ENCODE assay signal across 19 cellular contexts in genomic region chr3:146547235-146547835, GRCh38. TPM values are rescaled to one million over a fixed set of nuclear protein-coding genes. Genes with fewer than 3 reads are reported as not detected.
DNase-seq lines count a peak whose midpoint lies in the region; ATAC-seq, FAIRE-seq and TF ChIP-seq lines count a peak whose summit lies in the region.
"Had no signal": no experiment of that assay in that cellular context is flagged by ENCODE, and none has a peak within 500 bp of the region (broad histone marks: within the 10 kb centered on the region; RNA-seq: fewer than 3 reads in every experiment).

No MANE protein-coding gene starts in this region.

- peaks cover 22% of the 10 kb centered on the region for H3K79me2 ChIP-seq in HepG2 (ENCODE audit: insufficient read depth, low read length)

- peak overlapping the region; percentile 19 for H3K27ac Mint-ChIP-seq in T-helper 2 cell treated with Interferon-gamma antibody and Interleukin-4, amounts not matched to agents 5 μg/mL and 100 μg/mL, for 36 hours
- H3K27ac Mint-ChIP-seq in activated T-helper 1 cell treated with anti-CD3 and anti-CD28 coated beads, Interleukin-12 subunit alpha, Interleukin-12 subunit beta, Interleukin-2, Interleukin-4 antibody, amounts not matched to agents 30 ng/mL and 10 ng/mL and 1 ng/mL, durations not matched to agents 14 hours and 24 hours and 36 hours: peak overlapping the region; percentile 85

- H3K4me1 ChIP-seq in HepG2 (ENCODE audit: insufficient read depth, low read length): peaks cover 39% of the 10 kb centered on the region
- H3K4me1 ChIP-seq in right lobe of liver: peaks cover 0 to 14% (median 0%) of the 10 kb centered on the region in 4 donors

- H3K4me3 ChIP-seq in HepG2 (replicated peaks in 1 of 3; ENCODE audit: insufficient read depth in 1 of 3, low read depth in 2 of 3, low read length in 3 of 3): no peak overlapping the region
- H3K4me3 ChIP-seq in right lobe of liver: no peak overlapping the region
- H3K4me3 ChIP-seq: BLaER1 treated with 17β-estradiol and CSF1 and Interleukin-3, amounts not matched to agents 10 nM and 100 nM had no signal

- DNase-seq in T-helper 2 cell treated with Interferon-gamma antibody and Interleukin-4, amounts not matched to agents 5 μg/mL and 100 μg/mL, for 36 hours (ENCODE audit: low spot score): no peak
- DNase-seq in T-helper 2 cell (no peak), HepG2 (ENCODE audit: low spot score) (no peak), right lobe of liver (no peak), COLO829 (ENCODE audit: low spot score) (no peak), NCI-H2029 (lab: John Stamatoyannopoulos, UW) (no peak)
- DNase-seq in activated T-helper 1 cell treated with anti-CD3 and anti-CD28 coated beads, Interleukin-12 subunit alpha, Interleukin-12 subunit beta, Interleukin-2, Interleukin-4 antibody, amounts not matched to agents 30 ng/mL and 10 ng/mL and 1 ng/mL, durations not matched to agents 14 hours and 24 hours and 36 hours (ENCODE audit: low spot score): no peak
- DNase-seq: 8988T, DMS153, MV-4-11, NCI-H1417 treated with DMSO at 0.1 percent for 48 hours, NCI-H2029 treated with DMSO at 0.1 percent for 48 hours, NCI-H510A treated with DMSO at 0.1 percent for 48 hours, SHP77 had no signal

- in situ Hi-C loops in HepG2 (cut with HindIII; ENCODE audit: extremely low pct_ligation_motif_present, low pct_unique_long_range_greater_than_20kb): no loop called here

- H3K4me3 Mint-ChIP-seq in T-helper 2 cell treated with Interferon-gamma antibody and Interleukin-4, amounts not matched to agents 5 μg/mL and 100 μg/mL, for 36 hours: no peak overlapping the region
- peak overlapping the region; percentile 64 for H3K4me3 Mint-ChIP-seq in activated T-helper 1 cell treated with anti-CD3 and anti-CD28 coated beads, Interleukin-12 subunit alpha, Interleukin-12 subunit beta, Interleukin-2, Interleukin-4 antibody, amounts not matched to agents 30 ng/mL and 10 ng/mL and 1 ng/mL, durations not matched to agents 14 hours and 24 hours and 36 hours

- CTCF ChIA-PET in HepG2 (lab: Yijun Ruan, JAX; ENCODE audit: low intra/inter-chr PET ratio, low total read pairs): no interaction called here

- H3K9me3 ChIP-seq in HepG2 (ENCODE audit: low read length): no peaks in the 10 kb centered on the region
- H3K9me3 ChIP-seq in right lobe of liver: no peaks in the 10 kb centered on the region
- H3K9me3 ChIP-seq: BLaER1 treated with 17β-estradiol and CSF1 and Interleukin-3, amounts not matched to agents 10 nM and 100 nM had no signal

- no peaks in the 10 kb centered on the region for H4K20me1 ChIP-seq in HepG2 (ENCODE audit: insufficient read depth, low read length)
- H4K20me1 ChIP-seq: BLaER1 treated with 17β-estradiol and CSF1 and Interleukin-3, amounts not matched to agents 10 nM and 100 nM had no signal

- TF ChIP-seq RAD21 in HepG2 (CRISPR knock-in tag; IDR thresholded peaks at IDR 0.05): no peak

- H3K36me3 ChIP-seq in HepG2 (replicated peaks in 1 of 2; ENCODE audit: control insufficient read depth in 1 of 2, insufficient read depth in 2 of 2, low read length in 2 of 2): no peaks in the 10 kb centered on the region
- no peaks in the 10 kb centered on the region for H3K36me3 ChIP-seq in right lobe of liver

- ATAC-seq in HepG2 (no peak), right lobe of liver (no peak), HG03095 (IDR thresholded peaks at IDR 0.05; ENCODE audit: unreplicated experiment) (no peak)

- H3K27ac ChIP-seq in HepG2 (ENCODE audit: extremely low read length, insufficient read depth, low read length): no peak overlapping the region
- H3K27ac ChIP-seq in right lobe of liver: no peak overlapping the region
- H3K27ac ChIP-seq: BLaER1 treated with 17β-estradiol and CSF1 and Interleukin-3, amounts not matched to agents 10 nM and 100 nM had no signal

- H3K27me3 ChIP-seq in HepG2 (ENCODE audit: control insufficient read depth in 1 of 2, insufficient read depth in 2 of 2, low read length in 2 of 2) (no peaks in the 10 kb centered on the region), right lobe of liver (no peaks in the 10 kb centered on the region)
- H3K27me3 ChIP-seq: BLaER1 treated with 17β-estradiol and CSF1 and Interleukin-3, amounts not matched to agents 10 nM and 100 nM had no signal

- H3K9me3 Mint-ChIP-seq in T-helper 2 cell treated with Interferon-gamma antibody and Interleukin-4, amounts not matched to agents 5 μg/mL and 100 μg/mL, for 36 hours: no peaks in the 10 kb centered on the region
- H3K9me3 Mint-ChIP-seq in activated T-helper 1 cell treated with anti-CD3 and anti-CD28 coated beads, Interleukin-12 subunit alpha, Interleukin-12 subunit beta, Interleukin-2, Interleukin-4 antibody, amounts not matched to agents 30 ng/mL and 10 ng/mL and 1 ng/mL, durations not matched to agents 14 hours and 24 hours and 36 hours: no peaks in the 10 kb centered on the region

- no peak for TF ChIP-seq EP300 in HepG2 (IDR thresholded peaks at IDR 0.05; ENCODE audit: low read depth in 2 of 2, low read length in 2 of 2)
- no peak for TF ChIP-seq EP300 in HepG2 (CRISPR knock-in tag; IDR thresholded peaks at IDR 0.05; ENCODE audit: borderline replicate concordance)

- no peak overlapping the region for H2AFZ ChIP-seq in HepG2 (ENCODE audit: low read length)

- no peaks in the 10 kb centered on the region for H3K27me3 Mint-ChIP-seq in T-helper 2 cell treated with Interferon-gamma antibody and Interleukin-4, amounts not matched to agents 5 μg/mL and 100 μg/mL, for 36 hours (ENCODE audit: low read depth)
- no peaks in the 10 kb centered on the region for H3K27me3 Mint-ChIP-seq in activated T-helper 1 cell treated with anti-CD3 and anti-CD28 coated beads, Interleukin-12 subunit alpha, Interleukin-12 subunit beta, Interleukin-2, Interleukin-4 antibody, amounts not matched to agents 30 ng/mL and 10 ng/mL and 1 ng/mL, durations not matched to agents 14 hours and 24 hours and 36 hours (ENCODE audit: insufficient read depth)

- peaks cover 45% of the 10 kb centered on the region for H3K4me1 Mint-ChIP-seq in T-helper 2 cell treated with Interferon-gamma antibody and Interleukin-4, amounts not matched to agents 5 μg/mL and 100 μg/mL, for 36 hours (ENCODE audit: low read depth)
- H3K4me1 Mint-ChIP-seq in activated T-helper 1 cell treated with anti-CD3 and anti-CD28 coated beads, Interleukin-12 subunit alpha, Interleukin-12 subunit beta, Interleukin-2, Interleukin-4 antibody, amounts not matched to agents 30 ng/mL and 10 ng/mL and 1 ng/mL, durations not matched to agents 14 hours and 24 hours and 36 hours (ENCODE audit: low read depth): peaks cover 70% of the 10 kb centered on the region

- peaks cover 3% of the 10 kb centered on the region for H3K36me3 Mint-ChIP-seq in T-helper 2 cell treated with Interferon-gamma antibody and Interleukin-4, amounts not matched to agents 5 μg/mL and 100 μg/mL, for 36 hours (ENCODE audit: low read depth)
- H3K36me3 Mint-ChIP-seq in activated T-helper 1 cell treated with anti-CD3 and anti-CD28 coated beads, Interleukin-12 subunit alpha, Interleukin-12 subunit beta, Interleukin-2, Interleukin-4 antibody, amounts not matched to agents 30 ng/mL and 10 ng/mL and 1 ng/mL, durations not matched to agents 14 hours and 24 hours and 36 hours (ENCODE audit: low read depth): peaks cover 8% of the 10 kb centered on the region

- TF ChIP-seq CTCF in HepG2 (CRISPR knock-in tag; IDR thresholded peaks at IDR 0.05) (no peak), right lobe of liver (IDR thresholded peaks at IDR 0.05) (no peak)

- intact Hi-C loops in HepG2 (cut with micrococcal nuclease; ENCODE audit: unreplicated experiment): no loop called here
- intact Hi-C loops in right lobe of liver (cut with DNase I): no loop called here
- intact Hi-C loops in activated T-helper 1 cell treated with anti-CD3 and anti-CD28 coated beads, Interleukin-12 subunit alpha, Interleukin-12 subunit beta, Interleukin-2, Interleukin-4 antibody, amounts not matched to agents 30 ng/mL and 10 ng/mL and 1 ng/mL, durations not matched to agents 14 hours and 24 hours and 36 hours (cut with micrococcal nuclease): no loop called here

- no peak overlapping the region for H3K4me2 ChIP-seq in HepG2 (ENCODE audit: low read depth, low read length)

- FAIRE-seq in HepG2 (lab: Jason Lieb, UNC): no peak
- FAIRE-seq: H1, RCC 7860 had no signal

- BruUV-seq in HepG2 (replicated peaks; lab: Mats Ljungman, UMichigan): no TSS peak

- H3K9ac ChIP-seq in HepG2 (ENCODE audit: insufficient read depth, low read depth, low read length): no peak overlapping the region
- H3K9ac ChIP-seq: BLaER1 treated with 17β-estradiol and CSF1 and Interleukin-3, amounts not matched to agents 10 nM and 100 nM had no signal

- POLR2A ChIA-PET in HepG2 (lab: Yijun Ruan, JAX): no interaction called here

- TF ChIP-seq POLR2A in HepG2 (IDR thresholded peaks at IDR 0.05; ENCODE audit: insufficient read depth in 1 of 2, low read depth in 2 of 2, low read length in 2 of 2) (no peak), right lobe of liver (IDR thresholded peaks at IDR 0.05) (no peak)

RNA-seq across cellular contexts. Expression of gene PLSCR1, which starts 2.9 kb away (rescaled TPM):
- total RNA-seq in HepG2 (2016; rRNA removed; fragmentation: Illumina TruSeq; extraction: Trizol) (34.1 and 44.3 TPM in 2 replicates), right lobe of liver (10 to 100 TPM; 15.1 to 83.8 (median 44.9) TPM)
- total RNA-seq in HepG2 (2016; cell fraction: cytosol; rRNA removed; fragmentation: Illumina TruSeq; extraction: Trizol; ENCODE audit: low read depth): 8.3 and 8.7 TPM in 2 replicates
- total RNA-seq in HepG2 (2016; cell fraction: insoluble cytoplasmic fraction; rRNA removed; fragmentation: Illumina TruSeq; extraction: Trizol): 31.6 and 41.7 TPM in 2 replicates
- 13.6 and 15.2 TPM in 2 replicates for total RNA-seq in HepG2 (2016; cell fraction: membrane; rRNA removed; fragmentation: Illumina TruSeq; extraction: Trizol)
- total RNA-seq in HepG2 (2016; cell fraction: nucleus; rRNA removed; fragmentation: Illumina TruSeq; extraction: Trizol): 28.8 and 32.0 TPM in 2 replicates
- polyA plus RNA-seq in HepG2 (2011; rRNA removed): 25.0 and 33.8 TPM in 2 replicates
- 27.9 and 28.3 TPM in 2 replicates for polyA plus RNA-seq in HepG2 (2011; cell fraction: cytosol; rRNA removed)
- 27.5 and 28.3 TPM in 2 replicates for polyA plus RNA-seq in HepG2 (2011; cell fraction: nucleus; rRNA removed)
- polyA plus RNA-seq in HepG2 (2012): 28.5 and 29.8 TPM in 2 replicates
- 3.7 and 4.0 TPM in 2 replicates for polyA plus RNA-seq in HepG2 (2016; cell fraction: cytosol; fragmentation: Illumina TruSeq; extraction: Trizol; ENCODE audit: low read depth)
- polyA plus RNA-seq in HepG2 (2016; cell fraction: insoluble cytoplasmic fraction; fragmentation: Illumina TruSeq; extraction: Trizol; ENCODE audit: low read depth): 43.4 and 44.5 TPM in 2 replicates
- 7.9 and 8.7 TPM in 2 replicates for polyA plus RNA-seq in HepG2 (2016; cell fraction: membrane; fragmentation: Illumina TruSeq; extraction: Trizol; ENCODE audit: low read depth)
- 26.5 and 28.3 TPM in 2 replicates for polyA plus RNA-seq in HepG2 (2016; cell fraction: nucleus; fragmentation: Illumina TruSeq; extraction: Trizol; ENCODE audit: insufficient read depth, low read depth)
- polyA minus RNA-seq in HepG2 (2011; rRNA and poly(A)+ RNA removed; ENCODE audit: low replicate concordance): 19.7 and 37.7 TPM in 2 replicates
- polyA minus RNA-seq in HepG2 (2011; cell fraction: cytosol; rRNA and poly(A)+ RNA removed): 18.0 and 20.0 TPM in 2 replicates
- 134 and 140 TPM in 2 replicates for polyA minus RNA-seq in HepG2 (2011; cell fraction: nucleus; rRNA and poly(A)+ RNA removed)
- total RNA-seq in activated T-helper 1 cell treated with anti-CD3 and anti-CD28 coated beads, Interleukin-12 subunit alpha, Interleukin-12 subunit beta, Interleukin-2, Interleukin-4 antibody, amounts not matched to agents 30 ng/mL and 10 ng/mL and 1 ng/mL, durations not matched to agents 14 hours and 24 hours and 36 hours: 98.9 and 101 TPM in 2 replicates

RNA-seq across cellular contexts. Expression of gene PLSCR5, which starts 57.8 kb away (rescaled TPM):
- total RNA-seq in HepG2 (2016; rRNA removed; fragmentation: Illumina TruSeq; extraction: Trizol): not detected in 2 replicates
- not detected in 2 replicates for total RNA-seq in HepG2 (2016; cell fraction: cytosol; rRNA removed; fragmentation: Illumina TruSeq; extraction: Trizol; ENCODE audit: low read depth)
- total RNA-seq in HepG2 (2016; cell fraction: insoluble cytoplasmic fraction; rRNA removed; fragmentation: Illumina TruSeq; extraction: Trizol): not detected in 2 replicates
- not detected in 2 replicates for total RNA-seq in HepG2 (2016; cell fraction: membrane; rRNA removed; fragmentation: Illumina TruSeq; extraction: Trizol)
- total RNA-seq in HepG2 (2016; cell fraction: nucleus; rRNA removed; fragmentation: Illumina TruSeq; extraction: Trizol): not detected in 2 replicates
- polyA plus RNA-seq in HepG2 (2011; rRNA removed): 0.22 and 0.50 TPM in 2 replicates
- polyA plus RNA-seq in HepG2 (2011; cell fraction: cytosol; rRNA removed): 0.23 and 0.28 TPM in 2 replicates
- 0.08 and 0.14 TPM in 2 replicates for polyA plus RNA-seq in HepG2 (2011; cell fraction: nucleus; rRNA removed)
- 0.51 and 1.9 TPM in 2 replicates for polyA plus RNA-seq in HepG2 (2012)
- polyA plus RNA-seq in HepG2 (2016; cell fraction: cytosol; fragmentation: Illumina TruSeq; extraction: Trizol; ENCODE audit: low read depth): not detected in 2 replicates
- polyA plus RNA-seq in HepG2 (2016; cell fraction: insoluble cytoplasmic fraction; fragmentation: Illumina TruSeq; extraction: Trizol; ENCODE audit: low read depth): not detected in 2 replicates
- not detected in 2 replicates for polyA plus RNA-seq in HepG2 (2016; cell fraction: membrane; fragmentation: Illumina TruSeq; extraction: Trizol; ENCODE audit: low read depth)
- polyA plus RNA-seq in HepG2 (2016; cell fraction: nucleus; fragmentation: Illumina TruSeq; extraction: Trizol; ENCODE audit: insufficient read depth, low read depth): not detected in 2 replicates
- 0.52 TPM in 1 of 2 replicates, not detected in the other for polyA minus RNA-seq in HepG2 (2011; rRNA and poly(A)+ RNA removed; ENCODE audit: low replicate concordance)
- not detected in 2 replicates for polyA minus RNA-seq in HepG2 (2011; cell fraction: cytosol; rRNA and poly(A)+ RNA removed)
- polyA minus RNA-seq in HepG2 (2011; cell fraction: nucleus; rRNA and poly(A)+ RNA removed): 0.39 and 0.62 TPM in 2 replicates
- total RNA-seq in right lobe of liver: not detected
- total RNA-seq in activated T-helper 1 cell treated with anti-CD3 and anti-CD28 coated beads, Interleukin-12 subunit alpha, Interleukin-12 subunit beta, Interleukin-2, Interleukin-4 antibody, amounts not matched to agents 30 ng/mL and 10 ng/mL and 1 ng/mL, durations not matched to agents 14 hours and 24 hours and 36 hours: not detected in 2 replicates
- total RNA-seq: H1, LHCN-M2 had no signal
- polyA plus RNA-seq: H1 had no signal
